ENCODE assay signal across 1 cellular context in the genomic region with DNA sequence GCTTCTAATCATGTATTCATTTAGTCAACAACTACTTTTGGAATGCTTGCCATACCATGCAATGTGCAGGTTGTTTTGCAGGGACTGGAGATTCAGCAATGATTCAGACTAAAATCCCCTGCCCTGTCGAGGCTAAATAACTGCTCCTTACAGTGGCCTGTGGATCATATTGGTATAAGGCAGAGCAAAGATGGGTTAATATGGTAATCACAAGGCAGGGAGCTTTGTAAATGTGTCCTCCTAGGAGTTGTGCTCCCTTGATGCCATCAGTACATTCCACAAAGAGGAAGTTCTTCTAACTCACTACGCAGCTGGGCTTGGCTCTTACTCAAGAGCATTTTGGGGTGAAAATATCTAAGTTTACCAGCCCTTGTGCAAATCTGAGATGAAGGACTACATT.
TF ChIP-seq lines count a peak whose summit lies in the region.

No MANE protein-coding gene starts in this region.

TF ChIP-seq in H1, 55 proteins besides CTCF, POLR2A, EP300 and RAD21:
- TF ChIP-seq POU5F1 (IDR thresholded peaks at IDR 0.05; ENCODE audit: low read depth, low read length): no peak
- no peak for TF ChIP-seq CREB1 (IDR thresholded peaks at IDR 0.05)
- TF ChIP-seq SAP30 (IDR thresholded peaks at IDR 0.05; ENCODE audit: insufficient read depth, insufficient replicate concordance, low read length): no peak
- no peak for TF ChIP-seq GABPA (IDR thresholded peaks at IDR 0.05; ENCODE audit: borderline replicate concordance, insufficient read depth, low read length)
- TF ChIP-seq, protein P1, sequence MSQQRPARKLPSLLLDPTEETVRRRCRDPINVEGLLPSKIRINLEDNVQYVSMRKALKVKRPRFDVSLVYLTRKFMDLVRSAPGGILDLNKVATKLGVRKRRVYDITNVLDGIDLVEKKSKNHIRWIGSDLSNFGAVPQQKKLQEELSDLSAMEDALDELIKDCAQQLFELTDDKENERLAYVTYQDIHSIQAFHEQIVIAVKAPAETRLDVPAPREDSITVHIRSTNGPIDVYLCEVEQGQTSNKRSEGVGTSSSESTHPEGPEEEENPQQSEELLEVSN (IDR thresholded peaks at IDR 0.05): no peak
- TF ChIP-seq RNF2 (IDR thresholded peaks at IDR 0.05; ENCODE audit: borderline replicate concordance, low read depth, low read length, missing control alignments, poor library complexity, severe bottlenecking): no peak
- TF ChIP-seq SIRT6 (IDR thresholded peaks at IDR 0.05; ENCODE audit: low read length): no peak
- TF ChIP-seq BCL11A (IDR thresholded peaks at IDR 0.05; ENCODE audit: low read depth in 2 of 2, low read length in 2 of 2): no peak
- no peak for TF ChIP-seq SP2 (IDR thresholded peaks at IDR 0.05; ENCODE audit: low read length)
- TF ChIP-seq, protein P2, sequence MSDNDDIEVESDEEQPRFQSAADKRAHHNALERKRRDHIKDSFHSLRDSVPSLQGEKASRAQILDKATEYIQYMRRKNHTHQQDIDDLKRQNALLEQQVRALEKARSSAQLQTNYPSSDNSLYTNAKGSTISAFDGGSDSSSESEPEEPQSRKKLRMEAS (IDR thresholded peaks at IDR 0.05): no peak
- no peak for TF ChIP-seq YY1 (IDR thresholded peaks at IDR 0.05; ENCODE audit: low read depth, low read length)
- TF ChIP-seq ASH2L (IDR thresholded peaks at IDR 0.05; ENCODE audit: low read length): no peak
TF ChIP-seq in H1: peak in this region for 0.
